Comparison of ENCODE assay signal across 1 cellular context in genomic region chr1:19864304-19865160, GRCh38.
TF ChIP-seq lines count a peak whose summit lies in the region.

No MANE protein-coding gene starts in this region.

TF ChIP-seq in K562, 482 proteins besides CTCF, POLR2A, EP300 and RAD21:
- no peak for TF ChIP-seq ZSCAN29 (IDR thresholded peaks at IDR 0.05)
- TF ChIP-seq E2F6 (IDR thresholded peaks at IDR 0.05; ENCODE audit: borderline replicate concordance in 1 of 2, extremely low read depth in 1 of 2, insufficient read depth in 1 of 2, insufficient read length in 1 of 2, low read depth in 1 of 2, low read length in 1 of 2, poor library complexity in 1 of 2, severe bottlenecking in 1 of 2) = peak in 1 of 2 experiments; percentile 16
- no peak for TF ChIP-seq CTBP1 (IDR thresholded peaks at IDR 0.05; ENCODE audit: borderline replicate concordance)
- no peak for TF ChIP-seq KAT2B (IDR thresholded peaks at IDR 0.05; ENCODE audit: low read depth, low read length)
- peak; percentile 38; the same call in 1 of the 2 replicates for TF ChIP-seq CBFA2T2 (conservative IDR thresholded peaks at IDR 0.05)
- peak; percentile 28 to 57; a peak in 1 of 4 replicates for TF ChIP-seq KDM1A (IDR thresholded peaks at IDR 0.05)
- TF ChIP-seq E2F3 (CRISPR knock-in tag; IDR thresholded peaks at IDR 0.05) = no peak
- no peak for TF ChIP-seq HMGN3 (IDR thresholded peaks at IDR 0.05; ENCODE audit: borderline replicate concordance, extremely low read depth, insufficient read length, low read depth, low read length)
- peak; percentile 46; the same call in 1 of the 2 replicates for TF ChIP-seq ADNP (tag; IDR thresholded peaks at IDR 0.05)
- TF ChIP-seq TEAD4 (IDR thresholded peaks at IDR 0.05; ENCODE audit: low read length) = 0 out of 2 replicates have a peak, but pooled peaks have one; percentile 10
- TF ChIP-seq TEAD4 (CRISPR knock-in tag; IDR thresholded peaks at IDR 0.05; ENCODE audit: borderline replicate concordance) = no peak
- no peak for TF ChIP-seq BRD4 (IDR thresholded peaks at IDR 0.05)
- no peak for TF ChIP-seq THAP7 (CRISPR knock-in tag; IDR thresholded peaks at IDR 0.05)
- no peak for TF ChIP-seq PTBP1 (IDR thresholded peaks at IDR 0.05; ENCODE audit: low read depth, low read length)
- TF ChIP-seq BCOR (IDR thresholded peaks at IDR 0.05) = peak; percentile 20; the same call in 1 of the 2 replicates
- peak; percentile 61 for TF ChIP-seq TBP (optimal IDR thresholded peaks at IDR 0.05; ENCODE audit: low read depth, low read length)
- no peak for TF ChIP-seq ZNF23 (CRISPR knock-in tag; IDR thresholded peaks at IDR 0.05)
- TF ChIP-seq POLR3A (IDR thresholded peaks at IDR 0.05; ENCODE audit: borderline replicate concordance, extremely low read depth, insufficient read depth, insufficient read length) = peak; percentile 48
- TF ChIP-seq SREBF2 (CRISPR knock-in tag; IDR thresholded peaks at IDR 0.05) = no peak
- TF ChIP-seq RBM25 (IDR thresholded peaks at IDR 0.05; ENCODE audit: low read depth, low read length, severe bottlenecking) = peak; percentile 83
- peak; percentile 69 for TF ChIP-seq CBFA2T3 (IDR thresholded peaks at IDR 0.05)
- no peak for TF ChIP-seq NFE2 (IDR thresholded peaks at IDR 0.05; ENCODE audit: low read depth)
- no peak for TF ChIP-seq PHTF2 (CRISPR knock-in tag; IDR thresholded peaks at IDR 0.05)
- no peak for TF ChIP-seq ZNF133 (CRISPR knock-in tag; IDR thresholded peaks at IDR 0.05)
- no peak for TF ChIP-seq HNRNPH1 (optimal IDR thresholded peaks at IDR 0.05; ENCODE audit: low read depth, low read length)
